Comparison of ENCODE assay signal across 9 cellular contexts in the genomic region with DNA sequence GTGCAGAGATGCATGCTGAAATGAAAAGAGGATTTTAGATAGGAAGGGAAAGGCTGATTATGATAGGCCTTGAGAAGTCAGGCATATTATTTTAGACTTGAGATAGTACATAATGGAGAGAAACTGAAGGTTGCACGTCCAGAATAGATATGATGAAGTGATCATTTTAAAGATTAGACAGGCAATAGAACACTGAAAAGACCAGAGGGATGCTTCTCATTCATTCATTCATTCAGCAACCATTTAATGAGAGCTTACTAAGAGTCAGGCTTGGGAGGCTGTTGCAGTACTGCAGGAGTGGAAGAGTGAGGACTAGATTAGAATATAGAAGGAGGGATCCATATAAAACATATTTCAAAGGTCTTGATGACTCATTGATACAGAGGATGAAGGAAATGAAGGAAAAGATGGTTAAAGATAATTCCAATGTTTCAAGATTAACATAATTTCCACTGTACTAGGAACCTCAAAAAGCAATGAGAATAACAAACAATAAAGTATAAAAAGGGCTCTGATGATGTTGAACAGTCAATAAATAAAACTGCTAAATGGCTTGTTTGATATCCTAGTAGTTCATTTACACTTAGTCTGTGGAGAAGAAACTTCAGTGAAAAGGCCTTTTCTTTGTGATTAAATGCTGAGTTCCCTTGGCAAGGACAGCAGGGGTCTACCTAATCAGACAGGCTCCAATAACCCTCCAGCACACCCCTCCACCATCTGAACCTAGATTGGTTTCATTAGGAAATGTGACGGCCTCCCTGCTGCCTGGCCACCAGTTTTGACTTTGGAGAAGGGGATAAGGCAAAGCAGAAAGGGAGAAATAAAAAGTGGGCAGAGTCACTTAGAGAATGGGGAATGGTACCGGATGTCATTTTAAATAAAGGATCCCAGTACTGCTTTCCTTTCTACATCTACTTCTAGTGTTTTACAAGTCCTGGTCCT. TPM values are rescaled to one million over a fixed set of nuclear protein-coding genes. Genes with fewer than 3 reads are reported as not detected.
DNase-seq lines count a peak whose midpoint lies in the region; ATAC-seq and TF ChIP-seq lines count a peak whose summit lies in the region.
"Had no signal": no experiment of that assay in that cellular context is flagged by ENCODE, and none has a peak within 500 bp of the region (broad histone marks: within the 10 kb centered on the region; RNA-seq: fewer than 3 reads in every experiment).

No MANE protein-coding gene starts in this region.

- H3K4me3 ChIP-seq in astrocyte of the cerebellum (ENCODE audit: low read depth, low read length) (peak overlapping the region; percentile 85), lower lobe of right lung (peak overlapping the region; percentile 70), upper lobe of left lung (peak overlapping the region in 3 of 4 donors; percentile 72 to 79 (median 76))

- TF ChIP-seq CTCF in astrocyte of the cerebellum (IDR thresholded peaks at IDR 0.05; ENCODE audit: low read depth, low read length, missing control alignments) (no peak), lower lobe of right lung (IDR thresholded peaks at IDR 0.05) (no peak), upper lobe of left lung (IDR thresholded peaks at IDR 0.05) (no peak)

- H3K9me3 Mint-ChIP-seq in activated naive CD4-positive, alpha-beta T cell treated with anti-CD3 and anti-CD28 coated beads, Interleukin-2, amount 50 U/mL, for 24 hours = no peaks in the 10 kb centered on the region

- no peak for TF ChIP-seq EP300 in upper lobe of left lung (IDR thresholded peaks at IDR 0.05)

- H3K9me3 ChIP-seq in lower lobe of right lung = no peaks in the 10 kb centered on the region
- H3K9me3 ChIP-seq in upper lobe of left lung = no peaks in the 10 kb centered on the region

- H3K27ac ChIP-seq in lower lobe of right lung (no peak overlapping the region), upper lobe of left lung (peak overlapping the region in 1 of 4 donors; percentile 5)

- 42 to 55% methylated on average over 3 of the region's 3 CpGs for whole genome bisulfite sequencing in upper lobe of left lung, 2 donors

- TF ChIP-seq POLR2A in upper lobe of left lung (IDR thresholded peaks at IDR 0.05) = no peak

- no peaks in the 10 kb centered on the region for H3K36me3 Mint-ChIP-seq in activated naive CD4-positive, alpha-beta T cell treated with anti-CD3 and anti-CD28 coated beads, Interleukin-2, amount 50 U/mL, for 24 hours

- no peaks in the 10 kb centered on the region for H3K27me3 Mint-ChIP-seq in activated naive CD4-positive, alpha-beta T cell treated with anti-CD3 and anti-CD28 coated beads, Interleukin-2, amount 50 U/mL, for 24 hours

- ATAC-seq in lower lobe of right lung = no peak
- no peak for ATAC-seq in upper lobe of left lung (ENCODE audit: low FRiP score in 2 of 2)
- ATAC-seq in GM21381 (IDR thresholded peaks at IDR 0.05; ENCODE audit: unreplicated experiment) = no peak
- ATAC-seq in GM21367 (IDR thresholded peaks at IDR 0.05; ENCODE audit: unreplicated experiment) = no peak

- H3K36me3 ChIP-seq in lower lobe of right lung (no peaks in the 10 kb centered on the region), upper lobe of left lung (no peaks in the 10 kb centered on the region)

- intact Hi-C loops in lower lobe of right lung (cut with DNase I) = no loop called here

- in situ Hi-C loops in astrocyte of the cerebellum (cut with HindIII; ENCODE audit: low sequenced_read_pairs) = no loop called here

- no peaks in the 10 kb centered on the region for H3K27me3 ChIP-seq in lower lobe of right lung (ENCODE audit: low read depth)
- no peaks in the 10 kb centered on the region for H3K27me3 ChIP-seq in upper lobe of left lung

- H3K4me3 Mint-ChIP-seq in activated naive CD4-positive, alpha-beta T cell treated with anti-CD3 and anti-CD28 coated beads, Interleukin-2, amount 50 U/mL, for 24 hours = peak overlapping the region; percentile 94

- H3K4me1 ChIP-seq in lower lobe of right lung (peaks cover 52% of the 10 kb centered on the region), upper lobe of left lung (peaks cover 26 to 57% (median 37%) of the 10 kb centered on the region in 4 donors)

- H3K27ac Mint-ChIP-seq in activated naive CD4-positive, alpha-beta T cell treated with anti-CD3 and anti-CD28 coated beads, Interleukin-2, amount 50 U/mL, for 24 hours = peak overlapping the region; percentile 79

- no peak for DNase-seq in activated naive CD4-positive, alpha-beta T cell treated with Interleukin-2 at 50 U/mL for 16 hours
- no peak for DNase-seq in astrocyte of the cerebellum (ENCODE audit: low read depth)
- no peak for DNase-seq in lower lobe of right lung
- no peak for DNase-seq in upper lobe of left lung
- DNase-seq in activated gamma-delta T cell (lab: John Stamatoyannopoulos, UW) = no peak
- DNase-seq: stimulated activated CD4-positive, alpha-beta T cell treated with anti-CD3 and anti-CD28 coated beads, Interleukin-1b, Interleukin-23, amount 100 ng/mL, for 48 hours had no signal

- H3K4me1 Mint-ChIP-seq in activated naive CD4-positive, alpha-beta T cell treated with anti-CD3 and anti-CD28 coated beads, Interleukin-2, amount 50 U/mL, for 24 hours = peaks cover 63% of the 10 kb centered on the region

RNA-seq across cellular contexts. Expression of gene CILK1, which starts 1.7 kb away (rescaled TPM):
- total RNA-seq in lower lobe of right lung (16.0 TPM), upper lobe of left lung (10 to 100 TPM in 3 of 6 donors, 1 to 10 TPM in 3; 9.0 to 25.1 (median 10.3) TPM)

RNA-seq across cellular contexts. Expression of gene FBXO9, which starts 5.3 kb away (rescaled TPM):
- total RNA-seq in lower lobe of right lung (112 TPM), upper lobe of left lung (10 to 100 TPM; 56.2 to 98.5 (median 83.0) TPM)
